2 cellular contexts compared by ENCODE assay signal in the genomic region with DNA sequence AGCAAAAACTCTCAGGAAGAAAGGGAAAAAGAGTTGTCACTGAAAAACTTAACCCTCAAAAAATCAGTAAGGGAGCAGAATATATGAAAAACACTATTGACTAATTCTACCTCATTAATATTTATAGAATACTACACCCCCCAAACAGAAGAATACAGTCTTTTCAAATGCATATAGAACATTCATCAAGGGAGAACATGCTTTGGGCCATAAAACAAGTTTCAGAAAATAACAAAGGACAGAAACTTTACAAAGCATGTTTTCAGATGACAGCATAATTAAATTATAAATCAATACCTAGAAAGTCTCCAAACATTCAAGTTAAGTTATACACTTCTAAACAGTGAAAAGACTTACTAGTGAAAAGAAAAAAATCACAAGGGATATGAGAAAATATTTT.
"Had no signal": no experiment of that assay in that cellular context is flagged by ENCODE, and none has a peak within 500 bp of the region (broad histone marks: within the 10 kb centered on the region; RNA-seq: fewer than 3 reads in every experiment).

No MANE protein-coding gene starts in this region.

- DNase-seq: GDM1, GF-D8 had no signal
